8 cellular contexts compared by ENCODE assay signal in the genomic region with DNA sequence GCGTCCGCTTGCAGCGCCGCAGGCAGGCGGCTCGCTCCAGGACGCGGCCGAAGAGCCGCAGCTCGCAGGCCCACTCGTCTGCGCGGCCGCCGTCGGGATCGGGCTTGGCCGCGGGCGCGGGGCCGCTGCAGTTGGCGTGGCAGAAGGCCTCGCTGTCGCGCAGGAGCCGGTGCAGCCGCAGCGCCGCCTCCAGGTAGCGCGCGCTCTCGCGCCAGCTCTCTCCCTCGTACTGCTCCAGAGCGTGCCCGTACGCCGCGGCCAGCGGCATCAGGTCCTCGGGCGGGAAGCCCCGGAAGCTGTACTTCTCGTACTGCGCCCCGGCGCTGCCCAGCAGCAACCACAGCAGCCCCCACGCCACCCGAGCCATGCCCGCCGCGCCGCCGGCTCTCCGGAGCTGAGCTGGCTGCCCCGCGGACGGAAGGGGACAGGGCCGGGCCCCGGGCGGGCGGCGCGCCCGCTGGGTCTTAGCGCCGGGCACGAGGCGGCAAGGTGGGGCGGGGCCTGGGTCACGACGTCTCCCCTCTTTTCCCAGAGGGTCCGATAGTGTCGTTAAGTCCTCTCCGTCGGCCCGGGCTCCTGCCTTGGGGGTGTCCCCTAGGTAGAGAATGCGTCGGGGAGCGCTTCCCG. TPM values are rescaled to one million over a fixed set of nuclear protein-coding genes. Genes with fewer than 3 reads are reported as not detected.
DNase-seq lines count a peak whose midpoint lies in the region; TF ChIP-seq lines count a peak whose summit lies in the region.

A gene with protein sequence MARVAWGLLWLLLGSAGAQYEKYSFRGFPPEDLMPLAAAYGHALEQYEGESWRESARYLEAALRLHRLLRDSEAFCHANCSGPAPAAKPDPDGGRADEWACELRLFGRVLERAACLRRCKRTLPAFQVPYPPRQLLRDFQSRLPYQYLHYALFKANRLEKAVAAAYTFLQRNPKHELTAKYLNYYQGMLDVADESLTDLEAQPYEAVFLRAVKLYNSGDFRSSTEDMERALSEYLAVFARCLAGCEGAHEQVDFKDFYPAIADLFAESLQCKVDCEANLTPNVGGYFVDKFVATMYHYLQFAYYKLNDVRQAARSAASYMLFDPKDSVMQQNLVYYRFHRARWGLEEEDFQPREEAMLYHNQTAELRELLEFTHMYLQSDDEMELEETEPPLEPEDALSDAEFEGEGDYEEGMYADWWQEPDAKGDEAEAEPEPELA (minus strand): TSS at position 401 of the 627 bp plus-strand sequence. CDS start 34 bp downstream, at position 367.

- peak within 1 kb of the TSS; percentile 94 for H3K4me3 ChIP-seq in OCI-LY3 (ENCODE audit: low read length)
- peak within 1 kb of the TSS; percentile 64 for H3K4me3 ChIP-seq in epithelial cell of proximal tubule (ENCODE audit: low read depth, low read length)

- H3K9ac ChIP-seq in OCI-LY3 (ENCODE audit: low read length): peak within 1 kb of the TSS; percentile 74

- peaks cover 12% of the 10 kb centered on the region for H3K27me3 ChIP-seq in OCI-LY3 (ENCODE audit: low read depth, low read length)

- H3K27ac ChIP-seq in OCI-LY3 (ENCODE audit: low read length): no peak within 1 kb of the TSS

- H3K9me3 ChIP-seq in OCI-LY3 (ENCODE audit: insufficient read depth, low read length): no peaks in the 10 kb centered on the region

- no peaks in the 10 kb centered on the region for H3K36me3 ChIP-seq in OCI-LY3 (replicated peaks; ENCODE audit: low read depth, low read length)

- H3K4me2 ChIP-seq in OCI-LY3 (ENCODE audit: low read length): peak within 1 kb of the TSS; percentile 89

- TF ChIP-seq CTCF in OCI-LY3 (IDR thresholded peaks at IDR 0.05; ENCODE audit: low read depth, low read length) (peak; percentile 40), epithelial cell of proximal tubule (conservative IDR thresholded peaks at IDR 0.05; ENCODE audit: low read depth, low read length) (peak; percentile 58)

- no peaks in the 10 kb centered on the region for H4K20me1 ChIP-seq in OCI-LY3 (ENCODE audit: insufficient read depth, low read length)

- H3K4me1 ChIP-seq in OCI-LY3 (ENCODE audit: low read length): peaks cover 12% of the 10 kb centered on the region

- H3K79me2 ChIP-seq in OCI-LY3 (ENCODE audit: low read length): no peaks in the 10 kb centered on the region

- DNase-seq in NCI-H2081 (lab: John Stamatoyannopoulos, UW) (peak; percentile 73 to 85), NCI-H2081 treated with DMSO at 0.1 percent for 48 hours (lab: John Stamatoyannopoulos, UW) (no peak), HS-5 (ENCODE audit: low read depth) (peak; percentile 26), epithelial cell of proximal tubule (ENCODE audit: low read depth) (no peak), mucosa of gallbladder (ENCODE audit: low spot score) (peak; percentile 77)
- DNase-seq in activated T-cell treated with anti-CD3 and anti-CD28 coated beads, Interleukin-2, amount 50 U/mL, for 1 hour: peak; percentile 86
- peak; percentile 51 to 61 for DNase-seq in stimulated activated CD8-positive, alpha-beta memory T cell treated with anti-CD3 and anti-CD28 coated beads, Interleukin-2, amount 100 ng/mL, for 48 hours (ENCODE audit: low read depth in 2 of 2)

- peak within 1 kb of the TSS; percentile 96 for H2AFZ ChIP-seq in OCI-LY3 (ENCODE audit: low read depth, low read length)

RNA-seq across cellular contexts. Expression of the gene that starts here (rescaled TPM):
- total RNA-seq in epithelial cell of proximal tubule: 47.8 and 55.5 TPM in 2 replicates
- 24.1 TPM for total RNA-seq in mucosa of gallbladder

Comparison
In these comparisons a context has a peak if more than half of its experiments do, and no peak if none do; other contexts are left out.
1. DNase-seq: peak in NCI-H2081 (2 of 2), HS-5 (single experiment), activated T-cell treated with anti-CD3 and anti-CD28 coated beads, Interleukin-2, amount 50 U/mL, for 1 hour (single experiment), mucosa of gallbladder (single experiment) and stimulated activated CD8-positive, alpha-beta memory T cell treated with anti-CD3 and anti-CD28 coated beads, Interleukin-2, amount 100 ng/mL, for 48 hours (2 of 2); none in NCI-H2081 treated with DMSO at 0.1 percent for 48 hours (single experiment) and epithelial cell of proximal tubule (single experiment).